ENCODE assay signal across 24 cellular contexts in genomic region chr16:7651803-7652570, GRCh38.
DNase-seq lines count a peak whose midpoint lies in the region; FAIRE-seq and TF ChIP-seq lines count a peak whose summit lies in the region.
"Had no signal": no experiment of that assay in that cellular context is flagged by ENCODE, and none has a peak within 500 bp of the region (broad histone marks: within the 10 kb centered on the region; RNA-seq: fewer than 3 reads in every experiment).

No MANE protein-coding gene starts in this region.

- TF ChIP-seq CTCF in glutamatergic neuron (IDR thresholded peaks at IDR 0.05; ENCODE audit: partially characterized antibody, unreplicated experiment) (no peak), left ventricle myocardium inferior (IDR thresholded peaks at IDR 0.05; ENCODE audit: borderline replicate concordance) (no peak)

- H2AK5ac ChIP-seq in mesendoderm (ENCODE audit: low read length), result peak overlapping the region; percentile 62

- intact Hi-C loops in left ventricle myocardium inferior (cut with micrococcal nuclease), result no loop called here

- CTCF ChIA-PET in HEK293T (lab: Yijun Ruan, JAX), result no interaction called here

- no peak overlapping the region for H3K4me3 Mint-ChIP-seq in glutamatergic neuron (ENCODE audit: unreplicated experiment)
- H3K4me3 Mint-ChIP-seq: CD14-positive monocyte; CD8-positive, alpha-beta memory T cell had no signal

- H3K4me3 ChIP-seq in HUES64 (ENCODE audit: low read length) (no peak overlapping the region), mesendoderm (ENCODE audit: low read length) (no peak overlapping the region), left ventricle myocardium inferior (no peak overlapping the region)

- no peaks in the 10 kb centered on the region for H3K36me3 Mint-ChIP-seq in glutamatergic neuron (ENCODE audit: unreplicated experiment)
- H3K36me3 Mint-ChIP-seq: CD14-positive monocyte; CD8-positive, alpha-beta memory T cell had no signal

- no peak overlapping the region for H4K8ac ChIP-seq in mesendoderm (ENCODE audit: low read depth, low read length)

- peaks cover 5% of the 10 kb centered on the region for H3K9me3 Mint-ChIP-seq in glutamatergic neuron (ENCODE audit: unreplicated experiment)

- H3K27me3 ChIP-seq in HUES64 (ENCODE audit: insufficient read depth, low read length) (no peaks in the 10 kb centered on the region), mesendoderm (ENCODE audit: insufficient read depth, low read length, poor library complexity) (no peaks in the 10 kb centered on the region), left ventricle myocardium inferior (ENCODE audit: low read depth) (no peaks in the 10 kb centered on the region)
- H3K27me3 ChIP-seq: BE2C had no signal

- POLR2A ChIA-PET in HEK293T (lab: Yijun Ruan, JAX), result no interaction called here

- DNase-seq in ELF-1 (ENCODE audit: low read depth, low spot score) (peak; percentile 14), glutamatergic neuron (no peak), mesendoderm (peak; percentile 88), HEK293T (ENCODE audit: extremely low spot score) (no peak), NCI-H1048 (lab: John Stamatoyannopoulos, UW) (no peak), left ventricle myocardium inferior (no peak), RCC 7860 (ENCODE audit: low spot score) (no peak)
- DNase-seq: 8988T; ACHN; BE2C; Calu3; CD8-positive, alpha-beta memory T cell; GOT3; KBM-7; MV-4-11; NCI-H1105 treated with DMSO at 0.1 percent for 48 hours; NCI-H146; NCI-H1930; NCI-H526 treated with DMSO at 0.1 percent for 48 hours; SK-N-SH; SW 1271 had no signal

- H3K18ac ChIP-seq in mesendoderm (ENCODE audit: low read length), result no peak overlapping the region

- H3K27ac ChIP-seq in HUES64 (ENCODE audit: low read depth, low read length) (peak overlapping the region; percentile 60; the same call in 1 of the 2 replicates), mesendoderm (ENCODE audit: low read depth, low read length) (no peak overlapping the region), left ventricle myocardium inferior (replicated peaks) (no peak overlapping the region)

- H3K27me3 Mint-ChIP-seq in glutamatergic neuron (ENCODE audit: unreplicated experiment), result peaks cover 2% of the 10 kb centered on the region

- H2BK120ac ChIP-seq in mesendoderm (ENCODE audit: low read depth, low read length), result no peak overlapping the region

- no peaks in the 10 kb centered on the region for H3K79me2 ChIP-seq in mesendoderm (ENCODE audit: control insufficient read depth, insufficient read depth, low read length)

- H3K4me2 ChIP-seq in mesendoderm (ENCODE audit: low read length), result no peak overlapping the region
- H3K4me2 ChIP-seq: SK-N-SH had no signal

- no peaks in the 10 kb centered on the region for H3K79me1 ChIP-seq in mesendoderm (ENCODE audit: low read length)

- peak overlapping the region; percentile 51 for H3K56ac ChIP-seq in mesendoderm (ENCODE audit: low read length)

- peak overlapping the region; percentile 37 for H2BK5ac ChIP-seq in mesendoderm (ENCODE audit: low read length)

- H3K9me3 ChIP-seq in HUES64 (ENCODE audit: insufficient read depth, low read depth, low read length) (no peaks in the 10 kb centered on the region), left ventricle myocardium inferior (replicated peaks) (no peaks in the 10 kb centered on the region)
- H3K9me3 ChIP-seq: BE2C, SK-N-SH had no signal

- no peaks in the 10 kb centered on the region for H3K4me1 Mint-ChIP-seq in glutamatergic neuron (ENCODE audit: low read depth, unreplicated experiment)
- H3K4me1 Mint-ChIP-seq: CD14-positive monocyte; CD8-positive, alpha-beta memory T cell had no signal

- no peak overlapping the region for H3K23ac ChIP-seq in mesendoderm (ENCODE audit: low read length)

- H3K27ac Mint-ChIP-seq in glutamatergic neuron (ENCODE audit: unreplicated experiment), result peak overlapping the region; percentile 5
- H3K27ac Mint-ChIP-seq: CD14-positive monocyte; CD8-positive, alpha-beta memory T cell had no signal

- WGBS in HUES64, result 83% methylated on average over 9 of the region's 9 CpGs
- no CpG with 5 or more reads among the region's 9 CpGs for WGBS in mesendoderm (ENCODE audit: extremely low coverage, insufficient coverage, low lambda C conversion rate)

- H3K36me3 ChIP-seq in HUES64 (ENCODE audit: insufficient read depth, low read length), result no peaks in the 10 kb centered on the region
- no peaks in the 10 kb centered on the region for H3K36me3 ChIP-seq in mesendoderm (ENCODE audit: control insufficient read depth, insufficient read depth, low read length)
- peaks cover 6% of the 10 kb centered on the region for H3K36me3 ChIP-seq in left ventricle myocardium inferior
- H3K36me3 ChIP-seq: BE2C had no signal

- no peak overlapping the region for H2BK15ac ChIP-seq in mesendoderm (replicated peaks; ENCODE audit: low read depth)

- H4K5ac ChIP-seq in mesendoderm (ENCODE audit: low read length), result no peak overlapping the region

- H3K9ac ChIP-seq in HUES64 (ENCODE audit: low read depth, low read length) (no peak overlapping the region), mesendoderm (ENCODE audit: low read length) (no peak overlapping the region)
- H3K9ac ChIP-seq: SK-N-SH had no signal

- H3K4me1 ChIP-seq in HUES64 (ENCODE audit: insufficient read depth, low read length), result peaks cover 30% of the 10 kb centered on the region; the same call in 1 of the 2 replicates
- peaks cover 5% of the 10 kb centered on the region for H3K4me1 ChIP-seq in mesendoderm (ENCODE audit: control insufficient read depth, low read depth, low read length)
- H3K4me1 ChIP-seq in left ventricle myocardium inferior, result no peaks in the 10 kb centered on the region
- H3K4me1 ChIP-seq: BE2C had no signal

- FAIRE-seq in RCC 7860 (lab: Jason Lieb, UNC), result no peak
- FAIRE-seq: GM18507 had no signal

- H3K4ac ChIP-seq in mesendoderm (ENCODE audit: low read depth, low read length), result no peak overlapping the region

TF ChIP-seq in HEK293T, 16 proteins besides CTCF, POLR2A, EP300 and RAD21:
- TF ChIP-seq TARDBP (IDR thresholded peaks at IDR 0.05) (no peak), BHLHE40 (IDR thresholded peaks at IDR 0.05; ENCODE audit: borderline replicate concordance) (no peak), LEF1 (IDR thresholded peaks at IDR 0.05; ENCODE audit: borderline replicate concordance) (no peak), PKNOX1 (IDR thresholded peaks at IDR 0.05) (no peak), CTBP1 (IDR thresholded peaks at IDR 0.05; ENCODE audit: borderline replicate concordance) (no peak), L3MBTL2 (conservative IDR thresholded peaks at IDR 0.05) (no peak), ZNF384 (IDR thresholded peaks at IDR 0.05) (no peak), ELF4 (IDR thresholded peaks at IDR 0.05) (no peak), NFRKB (IDR thresholded peaks at IDR 0.05) (no peak), ARNT (IDR thresholded peaks at IDR 0.05) (no peak), FOXA1 (IDR thresholded peaks at IDR 0.05) (no peak), SUZ12 (IDR thresholded peaks at IDR 0.05) (no peak)

Comparison
In these comparisons a context has a peak if more than half of its experiments do, and no peak if none do; other contexts are left out.
1. DNase-seq: peak in ELF-1 (single experiment) and mesendoderm (single experiment); none in glutamatergic neuron (single experiment), HEK293T (single experiment), NCI-H1048 (single experiment), left ventricle myocardium inferior (single experiment) and RCC 7860 (single experiment).